ENCODE assay signal across 1 cellular context in genomic region chr19:33176670-33177416, GRCh38.
TF ChIP-seq lines count a peak whose summit lies in the region.

No MANE protein-coding gene starts in this region.

TF ChIP-seq in HepG2, 621 proteins besides CTCF, POLR2A, EP300 and RAD21 (continued from another document and continues in another):
- peak; percentile 85 for TF ChIP-seq ZNF407 (CRISPR knock-in tag; IDR thresholded peaks at IDR 0.05; ENCODE audit: not compliant biosample characterization)
- peak; percentile 31; the same call in 1 of the 2 replicates for TF ChIP-seq ZZZ3 (CRISPR knock-in tag; IDR thresholded peaks at IDR 0.05; ENCODE audit: borderline replicate concordance)
- no peak for TF ChIP-seq MAFF (IDR thresholded peaks at IDR 0.05; ENCODE audit: low read depth, low read length)
- TF ChIP-seq ZNF883 (CRISPR knock-in tag; IDR thresholded peaks at IDR 0.05; ENCODE audit: not compliant biosample characterization) = peak; percentile 73
- no peak for TF ChIP-seq CERS6 (CRISPR knock-in tag; IDR thresholded peaks at IDR 0.05)
- TF ChIP-seq FOXP1 (IDR thresholded peaks at IDR 0.05) = 0 out of 2 replicates have a peak, but pooled peaks have one; percentile 22
- TF ChIP-seq FOXP1 (CRISPR knock-in tag; IDR thresholded peaks at IDR 0.05) = peak; percentile 26
- TF ChIP-seq FOXM1 (CRISPR knock-in tag; IDR thresholded peaks at IDR 0.05) = no peak
- no peak for TF ChIP-seq DMTF1 (CRISPR knock-in tag; IDR thresholded peaks at IDR 0.05)
- TF ChIP-seq FOXK2 (IDR thresholded peaks at IDR 0.05) = peak; percentile 88
- peak; percentile 75 for TF ChIP-seq GABPA (IDR thresholded peaks at IDR 0.05; ENCODE audit: low read depth, low read length)
- peak; percentile 90 for TF ChIP-seq GABPA (CRISPR knock-in tag; IDR thresholded peaks at IDR 0.05; ENCODE audit: low read depth)
- no peak; the same call in 1 of the 2 replicates for TF ChIP-seq ZNF576 (CRISPR knock-in tag; IDR thresholded peaks at IDR 0.05)
- TF ChIP-seq ZNF12 (CRISPR knock-in tag; IDR thresholded peaks at IDR 0.05) = peak; percentile 76
- no peak for TF ChIP-seq NPAS2 (CRISPR knock-in tag; IDR thresholded peaks at IDR 0.05; ENCODE audit: borderline replicate concordance)
- no peak for TF ChIP-seq HOXA9 (CRISPR knock-in tag; IDR thresholded peaks at IDR 0.05; ENCODE audit: borderline replicate concordance)
- TF ChIP-seq PLRG1 (conservative IDR thresholded peaks at IDR 0.05) = no peak
- no peak for TF ChIP-seq ISL2 (CRISPR knock-in tag; IDR thresholded peaks at IDR 0.05)
- TF ChIP-seq NR2C2 (CRISPR knock-in tag; IDR thresholded peaks at IDR 0.05; ENCODE audit: borderline replicate concordance) = peak; percentile 65; the same call in 1 of the 2 replicates
- peak; percentile 88 for TF ChIP-seq ZNF557 (CRISPR knock-in tag; IDR thresholded peaks at IDR 0.05)
- TF ChIP-seq ZFP36L2 (CRISPR knock-in tag; IDR thresholded peaks at IDR 0.05) = no peak
- TF ChIP-seq HDAC2 (CRISPR knock-in tag; IDR thresholded peaks at IDR 0.05) = peak; percentile 38
- TF ChIP-seq MBD4 (IDR thresholded peaks at IDR 0.05; ENCODE audit: borderline replicate concordance, low read length) = no peak
- TF ChIP-seq ZNF124 (CRISPR knock-in tag; IDR thresholded peaks at IDR 0.05) = peak; percentile 89; the same call in 1 of the 2 replicates
- TF ChIP-seq ATM (IDR thresholded peaks at IDR 0.05; ENCODE audit: borderline replicate concordance) = no peak
- TF ChIP-seq ZNF784 (CRISPR knock-in tag; IDR thresholded peaks at IDR 0.05; ENCODE audit: borderline replicate concordance) = peak; percentile 63; the same call in 1 of the 2 replicates
- no peak; the same call in 1 of the 2 replicates for TF ChIP-seq ZBTB33 (CRISPR knock-in tag; IDR thresholded peaks at IDR 0.05)
- peak; percentile 29 for TF ChIP-seq ZNF691 (CRISPR knock-in tag; IDR thresholded peaks at IDR 0.05; ENCODE audit: borderline replicate concordance, low read depth)
- peak; percentile 91 for TF ChIP-seq RFX1 (IDR thresholded peaks at IDR 0.05)
- no peak for TF ChIP-seq MLXIP (CRISPR knock-in tag; IDR thresholded peaks at IDR 0.05; ENCODE audit: borderline replicate concordance)
- 0 out of 2 replicates have a peak, but pooled peaks have one; percentile 56 for TF ChIP-seq RFXANK (CRISPR knock-in tag; IDR thresholded peaks at IDR 0.05)
- TF ChIP-seq ZNF468 (CRISPR knock-in tag; IDR thresholded peaks at IDR 0.05) = no peak
- no peak for TF ChIP-seq ETV6 (CRISPR knock-in tag; conservative IDR thresholded peaks at IDR 0.05)
- TF ChIP-seq ZNF484 (CRISPR knock-in tag; IDR thresholded peaks at IDR 0.05; ENCODE audit: borderline replicate concordance, low read depth) = no peak
- peak; percentile 64; the same call in 1 of the 2 replicates for TF ChIP-seq KDM5A (IDR thresholded peaks at IDR 0.05; ENCODE audit: borderline replicate concordance, low read length)
- TF ChIP-seq ZNF510 (CRISPR knock-in tag; IDR thresholded peaks at IDR 0.05; ENCODE audit: low read depth) = peak; percentile 43; the same call in 1 of the 2 replicates
- peak; percentile 35; the same call in 1 of the 2 replicates for TF ChIP-seq GTF3A (CRISPR knock-in tag; conservative IDR thresholded peaks at IDR 0.05)
- TF ChIP-seq TGIF2 (CRISPR knock-in tag; IDR thresholded peaks at IDR 0.05) = peak; percentile 60; the same call in 1 of the 2 replicates
- peak; percentile 31; the same call in 1 of the 2 replicates for TF ChIP-seq ZNF546 (CRISPR knock-in tag; conservative IDR thresholded peaks at IDR 0.05)
- TF ChIP-seq ZNF83 (CRISPR knock-in tag; IDR thresholded peaks at IDR 0.05; ENCODE audit: borderline replicate concordance) = no peak
- no peak for TF ChIP-seq TBX3 (IDR thresholded peaks at IDR 0.05; ENCODE audit: borderline replicate concordance)
- peak; percentile 77; the same call in 1 of the 2 replicates for TF ChIP-seq GMEB1 (CRISPR knock-in tag; IDR thresholded peaks at IDR 0.05; ENCODE audit: borderline replicate concordance)
- peak; percentile 10; the same call in 1 of the 2 replicates for TF ChIP-seq CEBPG (CRISPR knock-in tag; IDR thresholded peaks at IDR 0.05)
